1 cellular context compared by ENCODE assay signal in genomic region chr6:109344226-109344625, GRCh38.
TF ChIP-seq lines count a peak whose summit lies in the region.

No MANE protein-coding gene starts in this region.

TF ChIP-seq in SK-N-SH treated with all-trans-retinoic acid at 6 μM for 48 hours, 23 proteins besides CTCF, POLR2A, EP300 and RAD21 (continued from another document):
- TF ChIP-seq, protein P1, sequence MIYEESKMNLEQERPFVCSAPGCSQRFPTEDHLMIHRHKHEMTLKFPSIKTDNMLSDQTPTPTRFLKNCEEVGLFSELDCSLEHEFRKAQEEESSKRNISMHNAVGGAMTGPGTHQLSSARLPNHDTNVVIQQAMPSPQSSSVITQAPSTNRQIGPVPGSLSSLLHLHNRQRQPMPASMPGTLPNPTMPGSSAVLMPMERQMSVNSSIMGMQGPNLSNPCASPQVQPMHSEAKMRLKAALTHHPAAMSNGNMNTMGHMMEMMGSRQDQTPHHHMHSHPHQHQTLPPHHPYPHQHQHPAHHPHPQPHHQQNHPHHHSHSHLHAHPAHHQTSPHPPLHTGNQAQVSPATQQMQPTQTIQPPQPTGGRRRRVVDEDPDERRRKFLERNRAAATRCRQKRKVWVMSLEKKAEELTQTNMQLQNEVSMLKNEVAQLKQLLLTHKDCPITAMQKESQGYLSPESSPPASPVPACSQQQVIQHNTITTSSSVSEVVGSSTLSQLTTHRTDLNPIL (CRISPR knock-in tag; IDR thresholded peaks at IDR 0.05; ENCODE audit: low read depth) = no peak
- no peak for TF ChIP-seq BACH2 (CRISPR knock-in tag; IDR thresholded peaks at IDR 0.05; ENCODE audit: borderline replicate concordance)
- TF ChIP-seq CSRNP3 (CRISPR knock-in tag; IDR thresholded peaks at IDR 0.05) = no peak
